11 cellular contexts compared by ENCODE assay signal in genomic region chr1:205714190-205714905, GRCh38. TPM values are rescaled to one million over a fixed set of nuclear protein-coding genes. Genes with fewer than 3 reads are reported as not detected.
DNase-seq lines count a peak whose midpoint lies in the region; ATAC-seq and TF ChIP-seq lines count a peak whose summit lies in the region.
"Had no signal": no experiment of that assay in that cellular context is flagged by ENCODE, and none has a peak within 500 bp of the region (broad histone marks: within the 10 kb centered on the region; RNA-seq: fewer than 3 reads in every experiment).

No MANE protein-coding gene starts in this region.

- DNase-seq in Calu3, result no peak
- DNase-seq in NCI-H1694 (lab: John Stamatoyannopoulos, UW), result peak; percentile 46
- no peak for DNase-seq in endodermal cell
- no peak for DNase-seq in neural progenitor cell (ENCODE audit: low spot score)
- DNase-seq in HK-2 (ENCODE audit: unreplicated experiment), result no peak
- no peak for DNase-seq in stimulated activated naive CD8-positive, alpha-beta T cell treated with anti-CD3 and anti-CD28 coated beads, Interleukin-15, Interleukin-2, amounts not matched to agents 100 U/mL and 50 U/mL, for 24 hours
- DNase-seq in CD8-positive, alpha-beta memory T cell, result no peak
- DNase-seq: gastrocnemius medialis; naive B cell; stimulated activated CD4-positive, alpha-beta T cell treated with anti-CD3 and anti-CD28 coated beads, Interleukin-4, amount 100 ng/mL, for 4 hours had no signal

- H3K27ac ChIP-seq in endodermal cell (ENCODE audit: low read depth, low read length) (peak overlapping the region; percentile 9), neural progenitor cell (peak overlapping the region; percentile 72)
- H3K27ac ChIP-seq in CD8-positive, alpha-beta memory T cell (ENCODE audit: low read depth, low read length), result no peak overlapping the region
- H3K27ac ChIP-seq: gastrocnemius medialis had no signal

- no peak overlapping the region for H3K4me2 ChIP-seq in neural progenitor cell

- H4K20me1 ChIP-seq in neural progenitor cell (ENCODE audit: low read depth), result peaks cover 46% of the 10 kb centered on the region

- TF ChIP-seq CTCF in Calu3 (IDR thresholded peaks at IDR 0.05; ENCODE audit: unreplicated experiment), result no peak
- no peak for TF ChIP-seq CTCF in endodermal cell (conservative IDR thresholded peaks at IDR 0.05)
- no peak for TF ChIP-seq CTCF in neural progenitor cell (IDR thresholded peaks at IDR 0.05)

- intact Hi-C loops in Calu3 (cut with micrococcal nuclease; ENCODE audit: unreplicated experiment), result no loop called here

- TSS peak; percentile 1 for BruUV-seq in Calu3 (replicated peaks; lab: Mats Ljungman, UMichigan)

- H3K4me1 Mint-ChIP-seq in Calu3 (ENCODE audit: low read depth, unreplicated experiment) (peaks cover 38% of the 10 kb centered on the region), endodermal cell (peaks cover 41% of the 10 kb centered on the region), neural progenitor cell (peaks cover 12% of the 10 kb centered on the region)
- peaks cover 9 to 14% (median 11%) of the 10 kb centered on the region in 3 donors for H3K4me1 Mint-ChIP-seq in CD8-positive, alpha-beta memory T cell

- H3K27me3 ChIP-seq in endodermal cell (ENCODE audit: control insufficient read depth, insufficient read depth, low read length, poor library complexity, severe bottlenecking) (no peaks in the 10 kb centered on the region), neural progenitor cell (no peaks in the 10 kb centered on the region)
- no peaks in the 10 kb centered on the region for H3K27me3 ChIP-seq in CD8-positive, alpha-beta memory T cell (ENCODE audit: insufficient read depth, low read length, poor library complexity, severe bottlenecking)
- H3K27me3 ChIP-seq: gastrocnemius medialis had no signal

- H3K4me1 ChIP-seq in endodermal cell (ENCODE audit: control insufficient read depth, insufficient read depth, low read length) (peaks cover 4% of the 10 kb centered on the region), neural progenitor cell (no peaks in the 10 kb centered on the region)
- peaks cover 4% of the 10 kb centered on the region for H3K4me1 ChIP-seq in CD8-positive, alpha-beta memory T cell (ENCODE audit: insufficient read depth, low read length)

- no peak overlapping the region for H3K4me3 Mint-ChIP-seq in Calu3 (ENCODE audit: low read depth, unreplicated experiment)
- no peak overlapping the region for H3K4me3 Mint-ChIP-seq in endodermal cell
- H3K4me3 Mint-ChIP-seq in neural progenitor cell, result no peak overlapping the region
- no peak overlapping the region for H3K4me3 Mint-ChIP-seq in CD8-positive, alpha-beta memory T cell
- H3K4me3 Mint-ChIP-seq: naive B cell had no signal

- H3K36me3 ChIP-seq in endodermal cell (ENCODE audit: control insufficient read depth, insufficient read depth, low read length) (peaks cover 90% of the 10 kb centered on the region), neural progenitor cell (peaks cover 30% of the 10 kb centered on the region)
- peaks cover 24% of the 10 kb centered on the region for H3K36me3 ChIP-seq in CD8-positive, alpha-beta memory T cell (ENCODE audit: insufficient read depth, low read length)

- no peaks in the 10 kb centered on the region for H3K9me3 Mint-ChIP-seq in Calu3 (ENCODE audit: low read depth, unreplicated experiment)
- no peaks in the 10 kb centered on the region for H3K9me3 Mint-ChIP-seq in endodermal cell
- no peaks in the 10 kb centered on the region for H3K9me3 Mint-ChIP-seq in neural progenitor cell
- H3K9me3 Mint-ChIP-seq in CD8-positive, alpha-beta memory T cell, result no peaks in the 10 kb centered on the region
- H3K9me3 Mint-ChIP-seq: naive B cell had no signal

- H3K9ac ChIP-seq in endodermal cell (ENCODE audit: extremely low read depth, low read length, poor library complexity, severe bottlenecking) (no peak overlapping the region), neural progenitor cell (no peak overlapping the region)

- H3K9me3 ChIP-seq in endodermal cell (ENCODE audit: control insufficient read depth, low read length) (no peaks in the 10 kb centered on the region), neural progenitor cell (ENCODE audit: low read depth) (no peaks in the 10 kb centered on the region)
- H3K9me3 ChIP-seq in CD8-positive, alpha-beta memory T cell (ENCODE audit: low read length), result no peaks in the 10 kb centered on the region
- H3K9me3 ChIP-seq: gastrocnemius medialis had no signal

- peaks cover 3% of the 10 kb centered on the region for H3K79me2 ChIP-seq in neural progenitor cell (ENCODE audit: low read depth)

- H3K27me3 Mint-ChIP-seq in Calu3 (ENCODE audit: unreplicated experiment), result no peaks in the 10 kb centered on the region
- no peaks in the 10 kb centered on the region for H3K27me3 Mint-ChIP-seq in endodermal cell (ENCODE audit: insufficient read depth)
- H3K27me3 Mint-ChIP-seq in neural progenitor cell (ENCODE audit: insufficient read depth, low read depth), result peaks cover 4% of the 10 kb centered on the region
- peaks cover 0 to 2% of the 10 kb centered on the region in 2 donors for H3K27me3 Mint-ChIP-seq in CD8-positive, alpha-beta memory T cell
- H3K27me3 Mint-ChIP-seq: naive B cell had no signal

- H3K4me3 ChIP-seq in endodermal cell (ENCODE audit: low read length), result no peak overlapping the region
- no peak overlapping the region for H3K4me3 ChIP-seq in neural progenitor cell
- no peak overlapping the region for H3K4me3 ChIP-seq in CD8-positive, alpha-beta memory T cell (ENCODE audit: low read length)
- H3K4me3 ChIP-seq: gastrocnemius medialis had no signal

- no peak overlapping the region for H2AFZ ChIP-seq in neural progenitor cell (replicated peaks)

- 91 to 94% methylated on average over 3 to 5 of the region's 5 CpGs for WGBS in endodermal cell (ENCODE audit: insufficient coverage in 1 of 2, insufficient read length in 1 of 2), 2 experiments

- H3K27ac Mint-ChIP-seq in Calu3 (ENCODE audit: unreplicated experiment) (no peak overlapping the region), endodermal cell (peak overlapping the region; percentile 52), neural progenitor cell (no peak overlapping the region)
- peak overlapping the region in 4 of 8 donors; percentile 5 to 37 (median 29) for H3K27ac Mint-ChIP-seq in CD8-positive, alpha-beta memory T cell

- CTCF ChIA-PET in Calu3 (lab: Charles Lee), result interaction anchor here (1.0 to 6.3 kb wide), 2 partner anchors 45 to 55 kb away, joined by 3 to 101 read pairs; no protein-coding TSS in a partner anchor
- CTCF ChIA-PET in CD8-positive, alpha-beta memory T cell (lab: Charles Lee), result interaction anchor here (1.3 to 7.0 kb wide), 4 partner anchors 55 to 226 kb away, joined by 3 to 58 read pairs (median 6); partner anchors contain the start of gene ELK4

- no peak for ATAC-seq in stimulated activated naive CD8-positive, alpha-beta T cell treated with anti-CD3 and anti-CD28 coated beads, Interleukin-15, Interleukin-2, amounts not matched to agents 100 U/mL and 50 U/mL, for 24 hours
- no peak for ATAC-seq in HG02884 (IDR thresholded peaks at IDR 0.05; ENCODE audit: unreplicated experiment)
- ATAC-seq: gastrocnemius medialis had no signal

- POLR2A ChIA-PET in CD8-positive, alpha-beta memory T cell (lab: Charles Lee), result interaction anchor here (1.2 kb wide), 1 partner anchor 61 kb away, joined by 4 read pairs; the partner anchor contains the start of gene RAB29

- peaks cover 81% of the 10 kb centered on the region for H3F3A ChIP-seq in neural progenitor cell (ENCODE audit: low read depth)

- H3K36me3 Mint-ChIP-seq in Calu3 (ENCODE audit: insufficient read depth, unreplicated experiment) (peaks cover 77% of the 10 kb centered on the region), endodermal cell (ENCODE audit: low read depth) (peaks cover 46% of the 10 kb centered on the region), neural progenitor cell (peaks cover 24% of the 10 kb centered on the region)
- peaks cover 1 to 50% (median 17%) of the 10 kb centered on the region in 3 donors for H3K36me3 Mint-ChIP-seq in CD8-positive, alpha-beta memory T cell

RNA-seq across cellular contexts. Expression of gene SLC45A3, which starts 34.0 kb away (rescaled TPM):
- total RNA-seq in Calu3 (2022) (27.5 and 29.1 TPM in 2 replicates), endodermal cell (10 to 100 TPM in 1 of 2 donors, 1 to 10 TPM in 1; 7.9 to 10.2 TPM), neural progenitor cell (ENCODE audit: low replicate concordance) (5.1 and 8.9 TPM in 2 replicates)
- 22.4 TPM for polyA plus RNA-seq in endodermal cell (2013, experiment 1 of 2)
- polyA plus RNA-seq in endodermal cell (2013, experiment 2 of 2), result 17.5 TPM
- under 1 TPM; 0.29 to 0.33 TPM for total RNA-seq in CD8-positive, alpha-beta memory T cell
- polyA plus RNA-seq in CD8-positive, alpha-beta memory T cell, result not detected

RNA-seq across cellular contexts. Expression of gene NUCKS1, which starts 35.6 kb away (rescaled TPM):
- total RNA-seq in Calu3 (2022) (242 and 276 TPM in 2 replicates), endodermal cell (100 to 1,000 TPM; 380 to 532 TPM), neural progenitor cell (ENCODE audit: low replicate concordance) (449 and 700 TPM in 2 replicates)
- polyA plus RNA-seq in endodermal cell (2013, experiment 1 of 2), result 267 TPM
- polyA plus RNA-seq in endodermal cell (2013, experiment 2 of 2), result 284 TPM
- 100 to 1,000 TPM; 162 to 202 TPM for total RNA-seq in CD8-positive, alpha-beta memory T cell
- polyA plus RNA-seq in CD8-positive, alpha-beta memory T cell, result 18.9 TPM
